12 cellular contexts compared by ENCODE assay signal in the genomic region with DNA sequence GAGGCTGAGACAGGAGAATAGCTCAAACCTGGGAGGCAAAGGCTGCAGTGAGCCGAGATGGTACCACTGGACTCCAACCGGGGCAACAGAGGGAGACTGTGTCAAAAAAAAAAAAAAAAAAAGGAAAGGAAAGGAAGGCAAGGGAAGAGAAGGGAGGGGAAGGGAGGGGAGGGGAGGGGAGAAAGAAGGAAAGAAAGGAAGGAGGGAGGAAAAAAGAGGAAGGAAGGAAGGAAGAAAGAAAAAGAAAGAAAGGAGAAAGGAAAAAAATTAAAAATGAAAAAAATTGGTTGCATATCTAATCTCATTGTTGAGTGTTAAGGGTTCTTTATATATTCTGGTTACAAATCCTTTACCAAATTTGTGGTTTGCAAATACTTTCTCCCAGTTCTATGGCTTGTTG. TPM values are rescaled to one million over a fixed set of nuclear protein-coding genes. Genes with fewer than 3 reads are reported as not detected.
"Had no signal": no experiment of that assay in that cellular context is flagged by ENCODE, and none has a peak within 500 bp of the region (broad histone marks: within the 10 kb centered on the region; RNA-seq: fewer than 3 reads in every experiment).

No MANE protein-coding gene starts in this region.

- H3K9ac ChIP-seq: GM23248 had no signal

- H3K9me3 ChIP-seq: HAP-1 had no signal

- H3K27ac ChIP-seq: GM23248 had no signal

- H3K4me3 ChIP-seq: GM23248, GM23338, HAP-1 had no signal

- H3K36me3 ChIP-seq: HAP-1 had no signal

- FAIRE-seq: H1, H54 had no signal

- H2AFZ ChIP-seq: GM23248, GM23338 had no signal

- H3K4me1 ChIP-seq: HAP-1 had no signal

- DNase-seq: GM23248, GOT3, H7, H9, HCEC 1CT, HFFc6 had no signal

- H3K4me2 ChIP-seq: GM23338 had no signal

- ATAC-seq: GM23338, HCT116 had no signal

RNA-seq across cellular contexts. Expression of a gene that starts 45.7 kb away (rescaled TPM):
- total RNA-seq: GM23248, GM23338, H1, H4, H7, H9, HFFc6 had no signal
- polyA plus RNA-seq: GM23248, GM23338, H1 had no signal
